1 cellular context compared by ENCODE assay signal in genomic region chr7:115230882-115231508, GRCh38.
TF ChIP-seq lines count a peak whose summit lies in the region.

No MANE protein-coding gene starts in this region.

TF ChIP-seq in HCT116, 20 proteins besides CTCF, POLR2A, EP300 and RAD21 (continued from another document):
- peak; percentile 32; the same call in 1 of the 2 replicates for TF ChIP-seq POLR2AphosphoS5 (IDR thresholded peaks at IDR 0.05; ENCODE audit: low read depth, low read length)
TF ChIP-seq in HCT116: peak in this region for 12.
